Comparison of ENCODE assay signal across 28 cellular contexts in the genomic region with DNA sequence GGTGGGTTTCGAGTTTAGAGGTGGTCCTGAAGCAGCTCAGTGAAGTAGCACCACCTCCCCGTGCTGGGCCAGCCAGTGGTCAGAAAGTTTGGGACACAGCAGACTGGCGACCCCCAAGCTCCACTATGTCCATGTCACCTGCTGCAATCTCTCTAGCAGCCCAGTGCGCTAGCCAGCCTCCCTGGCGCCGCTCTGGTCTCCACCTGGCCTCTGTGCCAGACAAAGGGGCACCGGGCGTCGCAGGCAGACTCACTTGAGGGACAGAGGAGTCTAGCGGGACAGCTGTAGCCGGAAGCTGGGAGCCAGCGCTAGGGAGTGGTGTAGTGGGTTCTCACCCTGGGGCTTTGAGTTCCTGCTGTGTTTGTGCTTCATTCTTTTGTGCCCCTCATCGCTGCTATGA. TPM values are rescaled to one million over a fixed set of nuclear protein-coding genes. Genes with fewer than 3 reads are reported as not detected.
DNase-seq lines count a peak whose midpoint lies in the region; ATAC-seq and TF ChIP-seq lines count a peak whose summit lies in the region.
"Had no signal": no experiment of that assay in that cellular context is flagged by ENCODE, and none has a peak within 500 bp of the region (broad histone marks: within the 10 kb centered on the region; RNA-seq: fewer than 3 reads in every experiment).

No MANE protein-coding gene starts in this region.

- no peak overlapping the region for H3K27ac Mint-ChIP-seq in activated T-helper 1 cell treated with anti-CD3 and anti-CD28 coated beads, Interleukin-12 subunit alpha, Interleukin-12 subunit beta, Interleukin-2, Interleukin-4 antibody, amounts not matched to agents 30 ng/mL and 10 ng/mL and 1 ng/mL, durations not matched to agents 14 hours and 24 hours and 36 hours
- H3K27ac Mint-ChIP-seq in HFFc6, result no peak overlapping the region
- H3K27ac Mint-ChIP-seq: B cell had no signal

- H3K27ac ChIP-seq in right cardiac atrium (ENCODE audit: low read length), result peak overlapping the region; percentile 41
- H3K27ac ChIP-seq: breast epithelium, hepatocyte, parathyroid adenoma, sigmoid colon, testis had no signal

- no peaks in the 10 kb centered on the region for H3K27me3 ChIP-seq in right cardiac atrium (ENCODE audit: control insufficient read depth, insufficient read depth)
- H3K27me3 ChIP-seq: breast epithelium, hepatocyte, sigmoid colon, testis had no signal

- H3K4me1 ChIP-seq in right cardiac atrium (ENCODE audit: control insufficient read depth, insufficient read depth, low read length), result no peaks in the 10 kb centered on the region
- H3K4me1 ChIP-seq: breast epithelium, testis had no signal

- ATAC-seq in right cardiac atrium, result peak; percentile 1
- ATAC-seq: activated CD8-positive, alpha-beta memory T cell treated with anti-CD3 and anti-CD28 coated beads, Interleukin-2, amount 10 ng/mL, durations not matched to agents 7 days and 5 days had no signal

- H3K9me3 Mint-ChIP-seq in activated T-helper 1 cell treated with anti-CD3 and anti-CD28 coated beads, Interleukin-12 subunit alpha, Interleukin-12 subunit beta, Interleukin-2, Interleukin-4 antibody, amounts not matched to agents 30 ng/mL and 10 ng/mL and 1 ng/mL, durations not matched to agents 14 hours and 24 hours and 36 hours, result no peaks in the 10 kb centered on the region
- H3K9me3 Mint-ChIP-seq in HFFc6, result no peaks in the 10 kb centered on the region

- intact Hi-C loops in right cardiac atrium (cut with DNase I), result no loop called here
- intact Hi-C loops in activated T-helper 1 cell treated with anti-CD3 and anti-CD28 coated beads, Interleukin-12 subunit alpha, Interleukin-12 subunit beta, Interleukin-2, Interleukin-4 antibody, amounts not matched to agents 30 ng/mL and 10 ng/mL and 1 ng/mL, durations not matched to agents 14 hours and 24 hours and 36 hours (cut with micrococcal nuclease), result no loop called here

- H3K36me3 Mint-ChIP-seq in activated T-helper 1 cell treated with anti-CD3 and anti-CD28 coated beads, Interleukin-12 subunit alpha, Interleukin-12 subunit beta, Interleukin-2, Interleukin-4 antibody, amounts not matched to agents 30 ng/mL and 10 ng/mL and 1 ng/mL, durations not matched to agents 14 hours and 24 hours and 36 hours (ENCODE audit: low read depth), result peaks cover 22% of the 10 kb centered on the region
- H3K36me3 Mint-ChIP-seq in HFFc6 (ENCODE audit: low read depth), result peaks cover 6% of the 10 kb centered on the region

- no peak overlapping the region for H3K4me3 ChIP-seq in right cardiac atrium (ENCODE audit: low read length)
- H3K4me3 ChIP-seq: breast epithelium, hepatocyte, sigmoid colon, testis had no signal

- DNase-seq in NCI-H1417 (lab: John Stamatoyannopoulos, UW), result peak; percentile 17 to 59 (median 47)
- DNase-seq in NCI-H1417 treated with DMSO at 0.1 percent for 48 hours (lab: John Stamatoyannopoulos, UW), result no peak
- DNase-seq in DMS79 (lab: John Stamatoyannopoulos, UW), result peak; percentile 23
- peak; percentile 11 for DNase-seq in NCI-H748 treated with DMSO at 0.1 percent for 48 hours (lab: John Stamatoyannopoulos, UW)
- DNase-seq in right cardiac atrium, result peak in 1 of 3 donors; percentile 66
- DNase-seq in activated T-helper 1 cell treated with anti-CD3 and anti-CD28 coated beads, Interleukin-12 subunit alpha, Interleukin-12 subunit beta, Interleukin-2, Interleukin-4 antibody, amounts not matched to agents 30 ng/mL and 10 ng/mL and 1 ng/mL, durations not matched to agents 14 hours and 24 hours and 36 hours (ENCODE audit: low spot score), result no peak
- no peak for DNase-seq in CD1c-positive myeloid dendritic cell (ENCODE audit: extremely low spot score)
- no peak for DNase-seq in HFFc6
- DNase-seq: activated CD4-positive, alpha-beta T cell treated with anti-CD3 and anti-CD28 coated beads for 4 hours; activated CD8-positive, alpha-beta memory T cell treated with anti-CD3 and anti-CD28 coated beads, Interleukin-2, amount 10 ng/mL, durations not matched to agents 7 days and 5 days; activated effector memory CD4-positive, alpha-beta T cell treated with Interleukin-2 at 50 U/mL for 16 hours; dermis blood vessel endothelial cell; foreskin fibroblast; NCI-H2029 treated with DMSO at 0.1 percent for 48 hours; NCI-H526; OCI-M1; SIG-M5; T-helper 1 cell; testis had no signal

- WGBS in right cardiac atrium, result 74% methylated on average over 13 of the region's 13 CpGs

- no peaks in the 10 kb centered on the region for H3K27me3 Mint-ChIP-seq in activated T-helper 1 cell treated with anti-CD3 and anti-CD28 coated beads, Interleukin-12 subunit alpha, Interleukin-12 subunit beta, Interleukin-2, Interleukin-4 antibody, amounts not matched to agents 30 ng/mL and 10 ng/mL and 1 ng/mL, durations not matched to agents 14 hours and 24 hours and 36 hours (ENCODE audit: insufficient read depth)
- H3K27me3 Mint-ChIP-seq in HFFc6 (ENCODE audit: insufficient read depth), result no peaks in the 10 kb centered on the region; the same call in 1 of the 2 replicates
- H3K27me3 Mint-ChIP-seq: activated CD8-positive, alpha-beta memory T cell treated with anti-CD3 and anti-CD28 coated beads, Interleukin-2, amount 10 ng/mL, durations not matched to agents 7 days and 5 days; B cell had no signal

- H3K4me1 Mint-ChIP-seq in activated T-helper 1 cell treated with anti-CD3 and anti-CD28 coated beads, Interleukin-12 subunit alpha, Interleukin-12 subunit beta, Interleukin-2, Interleukin-4 antibody, amounts not matched to agents 30 ng/mL and 10 ng/mL and 1 ng/mL, durations not matched to agents 14 hours and 24 hours and 36 hours (ENCODE audit: low read depth), result no peaks in the 10 kb centered on the region
- peaks cover 6% of the 10 kb centered on the region; the same call in 1 of the 2 replicates for H3K4me1 Mint-ChIP-seq in HFFc6 (ENCODE audit: low read depth)
- H3K4me1 Mint-ChIP-seq: activated CD8-positive, alpha-beta memory T cell treated with anti-CD3 and anti-CD28 coated beads, Interleukin-2, amount 10 ng/mL, durations not matched to agents 7 days and 5 days had no signal

- TF ChIP-seq CTCF in HFFc6 (IDR thresholded peaks at IDR 0.05), result no peak

- no peak overlapping the region for H3K4me3 Mint-ChIP-seq in activated T-helper 1 cell treated with anti-CD3 and anti-CD28 coated beads, Interleukin-12 subunit alpha, Interleukin-12 subunit beta, Interleukin-2, Interleukin-4 antibody, amounts not matched to agents 30 ng/mL and 10 ng/mL and 1 ng/mL, durations not matched to agents 14 hours and 24 hours and 36 hours
- no peak overlapping the region for H3K4me3 Mint-ChIP-seq in HFFc6
- H3K4me3 Mint-ChIP-seq: activated CD8-positive, alpha-beta memory T cell treated with anti-CD3 and anti-CD28 coated beads, Interleukin-2, amount 10 ng/mL, durations not matched to agents 7 days and 5 days; B cell had no signal

- no peaks in the 10 kb centered on the region for H3K9me3 ChIP-seq in right cardiac atrium (ENCODE audit: control insufficient read depth, low read length)
- H3K9me3 ChIP-seq: breast epithelium, sigmoid colon, testis had no signal

RNA-seq across cellular contexts. Expression of a gene that starts 25.5 kb away (rescaled TPM):
- total RNA-seq in right cardiac atrium, result 1,000 to 10,000 TPM in 3 of 4 donors, 100 to 1,000 TPM in 1; 953 to 1,924 (median 1,412) TPM
- 1,009 TPM for polyA plus RNA-seq in right cardiac atrium
- not detected in 2 replicates for total RNA-seq in activated T-helper 1 cell treated with anti-CD3 and anti-CD28 coated beads, Interleukin-12 subunit alpha, Interleukin-12 subunit beta, Interleukin-2, Interleukin-4 antibody, amounts not matched to agents 30 ng/mL and 10 ng/mL and 1 ng/mL, durations not matched to agents 14 hours and 24 hours and 36 hours
- total RNA-seq in HFFc6 (2021; fragmentation: NEBNext Ultra II Directional; extraction: Animal tissue kit (Norgen Biotek cat#: 25700)), result not detected
- total RNA-seq: A172; activated CD8-positive, alpha-beta memory T cell treated with anti-CD3 and anti-CD28 coated beads, Interleukin-2, amount 10 ng/mL, durations not matched to agents 7 days and 5 days; dermis blood vessel endothelial cell; G401; lung microvascular endothelial cell; myocyte; sigmoid colon had no signal

RNA-seq across cellular contexts. Expression of a gene that starts 51.3 kb away (rescaled TPM):
- total RNA-seq in right cardiac atrium, result 10 to 100 TPM; 11.6 to 24.1 (median 18.6) TPM
- polyA plus RNA-seq in right cardiac atrium, result 5.9 TPM
- total RNA-seq in activated T-helper 1 cell treated with anti-CD3 and anti-CD28 coated beads, Interleukin-12 subunit alpha, Interleukin-12 subunit beta, Interleukin-2, Interleukin-4 antibody, amounts not matched to agents 30 ng/mL and 10 ng/mL and 1 ng/mL, durations not matched to agents 14 hours and 24 hours and 36 hours, result not detected in 2 replicates
- total RNA-seq in HFFc6 (2021; fragmentation: NEBNext Ultra II Directional; extraction: Animal tissue kit (Norgen Biotek cat#: 25700)), result not detected
- total RNA-seq: A172; activated CD8-positive, alpha-beta memory T cell treated with anti-CD3 and anti-CD28 coated beads, Interleukin-2, amount 10 ng/mL, durations not matched to agents 7 days and 5 days; dermis blood vessel endothelial cell; G401; lung microvascular endothelial cell; myocyte had no signal

RNA-seq across cellular contexts. Expression of a gene that starts 57.1 kb away (rescaled TPM):
- 10 to 100 TPM; 42.2 to 73.7 (median 54.7) TPM for total RNA-seq in right cardiac atrium
- 27.9 TPM for polyA plus RNA-seq in right cardiac atrium
- total RNA-seq in activated T-helper 1 cell treated with anti-CD3 and anti-CD28 coated beads, Interleukin-12 subunit alpha, Interleukin-12 subunit beta, Interleukin-2, Interleukin-4 antibody, amounts not matched to agents 30 ng/mL and 10 ng/mL and 1 ng/mL, durations not matched to agents 14 hours and 24 hours and 36 hours, result 75.9 and 85.2 TPM in 2 replicates
- total RNA-seq in HFFc6 (2021; fragmentation: NEBNext Ultra II Directional; extraction: Animal tissue kit (Norgen Biotek cat#: 25700)), result 10 to 100 TPM; 22.4 to 30.5 (median 25.2) TPM

Comparison
In these comparisons a context has a peak if more than half of its experiments do, and no peak if none do; other contexts are left out.
1. DNase-seq: peak in NCI-H1417 (3 of 3), DMS79 (single experiment) and NCI-H748 treated with DMSO at 0.1 percent for 48 hours (single experiment); none in NCI-H1417 treated with DMSO at 0.1 percent for 48 hours (single experiment), activated T-helper 1 cell treated with anti-CD3 and anti-CD28 coated beads, Interleukin-12 subunit alpha, Interleukin-12 subunit beta, Interleukin-2, Interleukin-4 antibody, amounts not matched to agents 30 ng/mL and 10 ng/mL and 1 ng/mL, durations not matched to agents 14 hours and 24 hours and 36 hours (single experiment), CD1c-positive myeloid dendritic cell (single experiment) and HFFc6 (single experiment).
2. RNA of a gene that starts 25.5 kb away (total RNA-seq): 953 to 1,924 TPM in right cardiac atrium; not detected in activated T-helper 1 cell treated with anti-CD3 and anti-CD28 coated beads, Interleukin-12 subunit alpha, Interleukin-12 subunit beta, Interleukin-2, Interleukin-4 antibody, amounts not matched to agents 30 ng/mL and 10 ng/mL and 1 ng/mL, durations not matched to agents 14 hours and 24 hours and 36 hours and not detected in HFFc6; every median in the first group is over 100 times any median in the second.
3. RNA of a gene that starts 51.3 kb away (total RNA-seq): 11.6 to 24.1 TPM in right cardiac atrium; not detected in activated T-helper 1 cell treated with anti-CD3 and anti-CD28 coated beads, Interleukin-12 subunit alpha, Interleukin-12 subunit beta, Interleukin-2, Interleukin-4 antibody, amounts not matched to agents 30 ng/mL and 10 ng/mL and 1 ng/mL, durations not matched to agents 14 hours and 24 hours and 36 hours and not detected in HFFc6; every median in the first group is over 10 times any median in the second.